ENCODE assay signal across 9 cellular contexts in genomic region chr4:113952452-113953029, GRCh38. TPM values are rescaled to one million over a fixed set of nuclear protein-coding genes. Genes with fewer than 3 reads are reported as not detected.
DNase-seq lines count a peak whose midpoint lies in the region; ATAC-seq, FAIRE-seq and TF ChIP-seq lines count a peak whose summit lies in the region.
"Had no signal": no experiment of that assay in that cellular context is flagged by ENCODE, and none has a peak within 500 bp of the region (broad histone marks: within the 10 kb centered on the region; RNA-seq: fewer than 3 reads in every experiment).

No MANE protein-coding gene starts in this region.

- no peak for FAIRE-seq in bronchial epithelial cell (lab: Jason Lieb, UNC)

- peak; percentile 94 for TF ChIP-seq RAD21 in liver (IDR thresholded peaks at IDR 0.05)

- H3K36me3 ChIP-seq in bronchial epithelial cell (ENCODE audit: control insufficient read depth, insufficient read depth, low read length) (no peaks in the 10 kb centered on the region), liver (ENCODE audit: control insufficient read depth in 4 of 4, insufficient read depth in 3 of 4, low read depth in 1 of 4, low read length in 3 of 4) (no peaks in the 10 kb centered on the region)

- 33% methylated on average over 9 of the region's 9 CpGs for WGBS in liver

- H3K27ac ChIP-seq in liver (ENCODE audit: low read depth in 1 of 2, low read length in 2 of 2) (no peak overlapping the region), substantia nigra (ENCODE audit: low read depth, low read length, poor library complexity, severe bottlenecking) (no peak overlapping the region)

- TF ChIP-seq CTCF in bronchial epithelial cell (IDR thresholded peaks at IDR 0.05; ENCODE audit: insufficient read depth, low read length, severe bottlenecking) = peak; percentile 63
- TF ChIP-seq CTCF in liver (IDR thresholded peaks at IDR 0.05; ENCODE audit: low read depth, low read length, missing input control) = peak; percentile 79

- no peaks in the 10 kb centered on the region for H3K9me3 ChIP-seq in liver (ENCODE audit: control insufficient read depth in 4 of 4, low read length in 3 of 4)

- H3K4me1 ChIP-seq in liver (ENCODE audit: control insufficient read depth in 4 of 4, insufficient read depth in 4 of 4, low read length in 3 of 4) = peaks cover 2 to 9% (median 7%) of the 10 kb centered on the region in 4 donors

- H3K4me3 ChIP-seq in bronchial epithelial cell (ENCODE audit: low read depth, low read length) (no peak overlapping the region), liver (ENCODE audit: low read depth in 1 of 3, low read length in 3 of 3) (peak overlapping the region in 1 of 3 donors; percentile 4)

- peak; percentile 89 for ATAC-seq in GM19452 (IDR thresholded peaks at IDR 0.05; ENCODE audit: unreplicated experiment)
- peak; percentile 92 for ATAC-seq in HG03378 (IDR thresholded peaks at IDR 0.05; ENCODE audit: unreplicated experiment)

- DNase-seq in NCI-H1436 (lab: John Stamatoyannopoulos, UW) (peak; percentile 55), NCI-H1436 treated with DMSO at 0.1 percent for 48 hours (lab: John Stamatoyannopoulos, UW) (no peak), NOMO-1 (lab: John Stamatoyannopoulos, UW; ENCODE audit: unreplicated experiment in 2 of 2) (peak; percentile 16 to 71), bronchial epithelial cell (ENCODE audit: low read depth) (peak; percentile 50), substantia nigra (lab: John Stamatoyannopoulos, UW) (no peak)

- H3K27me3 ChIP-seq in bronchial epithelial cell (ENCODE audit: control insufficient read depth, insufficient read depth, low read length) = no peaks in the 10 kb centered on the region
- no peaks in the 10 kb centered on the region for H3K27me3 ChIP-seq in liver (ENCODE audit: control insufficient read depth in 4 of 4, insufficient read depth in 4 of 4, low read length in 3 of 4)

- H3K9ac ChIP-seq in liver (ENCODE audit: low read depth in 1 of 2, low read length in 2 of 2) = no peak overlapping the region

TF ChIP-seq in liver, 16 proteins besides CTCF, POLR2A, EP300 and RAD21:
- TF ChIP-seq YY1 (IDR thresholded peaks at IDR 0.05) (peak; percentile 31), ATF3 (IDR thresholded peaks at IDR 0.05) (peak; percentile 12), RXRA (IDR thresholded peaks at IDR 0.05) (no peak)

RNA-seq across cellular contexts. Expression of gene ARSJ, which starts 26.9 kb away (rescaled TPM):
- total RNA-seq in bronchial epithelial cell (23.3 and 29.0 TPM in 2 replicates), liver (1 to 10 TPM in 1 of 2 donors, under 1 TPM in 1; 0.56 to 1.8 TPM)
- polyA plus RNA-seq in liver = under 1 TPM; 0.94 to 0.95 TPM
- total RNA-seq: CD8-positive, alpha-beta memory T cell had no signal

Comparison
In these comparisons a context has a peak if more than half of its experiments do, and no peak if none do; other contexts are left out.
1. DNase-seq: peak in NCI-H1436 (single experiment), NOMO-1 (2 of 2) and bronchial epithelial cell (single experiment); none in NCI-H1436 treated with DMSO at 0.1 percent for 48 hours (single experiment) and substantia nigra (0 of 49).